Comparison of ENCODE assay signal across 8 cellular contexts in genomic region chr10:95655571-95656290, GRCh38. TPM values are rescaled to one million over a fixed set of nuclear protein-coding genes. Genes with fewer than 3 reads are reported as not detected.
A peak's percentile ranks its signal among the peaks of the same experiment; 100 is the strongest.
DNase-seq lines count a peak whose midpoint lies in the region; ATAC-seq lines count a peak whose summit lies in the region.

No MANE protein-coding gene starts in this region.

- H3K9ac ChIP-seq in skeletal muscle tissue (ENCODE audit: low read depth in 1 of 3, low read length in 3 of 3) = peak overlapping the region; percentile 79 to 84 (median 81)

- ATAC-seq in GM21825 (IDR thresholded peaks at IDR 0.05; ENCODE audit: unreplicated experiment) = peak; percentile 6
- ATAC-seq in activated naive CD8-positive, alpha-beta T cell treated with anti-CD3 and anti-CD28 coated beads, Interleukin-2, amount 50 U/mL, for 24 hours = peak; percentile 37

- no peaks in the 10 kb centered on the region for H3K27me3 Mint-ChIP-seq in activated naive CD8-positive, alpha-beta T cell treated with anti-CD3 and anti-CD28 coated beads, Interleukin-2, amount 50 U/mL, for 24 hours

- H3K27me3 ChIP-seq in skeletal muscle tissue (ENCODE audit: control insufficient read depth in 3 of 3, insufficient read depth in 3 of 3, low read length in 3 of 3) = no peaks in the 10 kb centered on the region

- H3K9me3 ChIP-seq in iPS-18c (ENCODE audit: control insufficient read depth, insufficient read depth, low read length) (no peaks in the 10 kb centered on the region), skeletal muscle tissue (ENCODE audit: control insufficient read depth in 3 of 3, low read length in 3 of 3) (no peaks in the 10 kb centered on the region)

- peaks cover 15% of the 10 kb centered on the region for H3K9me3 Mint-ChIP-seq in activated naive CD8-positive, alpha-beta T cell treated with anti-CD3 and anti-CD28 coated beads, Interleukin-2, amount 50 U/mL, for 24 hours

- no peak overlapping the region for H3K27ac ChIP-seq in skeletal muscle tissue (ENCODE audit: low read depth, low read length)

- peaks cover 40% of the 10 kb centered on the region for H3K36me3 Mint-ChIP-seq in activated naive CD8-positive, alpha-beta T cell treated with anti-CD3 and anti-CD28 coated beads, Interleukin-2, amount 50 U/mL, for 24 hours (ENCODE audit: low read depth)

- H3K27ac Mint-ChIP-seq in activated naive CD8-positive, alpha-beta T cell treated with anti-CD3 and anti-CD28 coated beads, Interleukin-2, amount 50 U/mL, for 24 hours = peak overlapping the region; percentile 98

- peak overlapping the region; percentile 91 for H3K4me3 ChIP-seq in iPS-18c (ENCODE audit: insufficient read depth, low read depth, low read length)
- peak overlapping the region; percentile 77 to 88 (median 86) for H3K4me3 ChIP-seq in skeletal muscle tissue (ENCODE audit: low read length in 3 of 3)

- peak; percentile 57 for DNase-seq in DMS 273 (lab: John Stamatoyannopoulos, UW; ENCODE audit: unreplicated experiment)
- DNase-seq in DMS 273 treated with DMSO at 0.1 percent for 48 hours (lab: John Stamatoyannopoulos, UW) = no peak
- DNase-seq in MV-4-11 (lab: John Stamatoyannopoulos, UW) = peak; percentile 41
- peak; percentile 31 for DNase-seq in activated naive CD8-positive, alpha-beta T cell treated with anti-CD3 and anti-CD28 coated beads, Interleukin-2, amount 50 U/mL, for 24 hours
- DNase-seq in epidermal melanocyte (ENCODE audit: insufficient read length, low spot score) = no peak

- peak overlapping the region; percentile 99 for H3K4me3 Mint-ChIP-seq in activated naive CD8-positive, alpha-beta T cell treated with anti-CD3 and anti-CD28 coated beads, Interleukin-2, amount 50 U/mL, for 24 hours

- H3K36me3 ChIP-seq in skeletal muscle tissue (ENCODE audit: control insufficient read depth in 3 of 3, insufficient read depth in 3 of 3, low read length in 3 of 3) = peaks cover 6 to 11% (median 7%) of the 10 kb centered on the region in 3 donors

- H3K4me1 ChIP-seq in skeletal muscle tissue (ENCODE audit: control insufficient read depth in 3 of 3, insufficient read depth in 3 of 3, low read length in 3 of 3) = peaks cover 5 to 13% (median 10%) of the 10 kb centered on the region in 3 donors

- H3K4me1 Mint-ChIP-seq in activated naive CD8-positive, alpha-beta T cell treated with anti-CD3 and anti-CD28 coated beads, Interleukin-2, amount 50 U/mL, for 24 hours = peaks cover 37% of the 10 kb centered on the region

RNA-seq across cellular contexts. Expression of gene ALDH18A1, which starts 0.8 kb away (rescaled TPM):
- 64.2 TPM for total RNA-seq in skeletal muscle tissue

RNA-seq across cellular contexts. Expression of gene TCTN3, which starts 38.0 kb away (rescaled TPM):
- total RNA-seq in skeletal muscle tissue = 16.7 TPM

Comparison
In these comparisons a context has a peak if more than half of its experiments do, and no peak if none do; other contexts are left out.
1. DNase-seq: peak in DMS 273 (single experiment), MV-4-11 (single experiment) and activated naive CD8-positive, alpha-beta T cell treated with anti-CD3 and anti-CD28 coated beads, Interleukin-2, amount 50 U/mL, for 24 hours (single experiment); none in DMS 273 treated with DMSO at 0.1 percent for 48 hours (single experiment) and epidermal melanocyte (single experiment).